23 cellular contexts compared by ENCODE assay signal in the genomic region with DNA sequence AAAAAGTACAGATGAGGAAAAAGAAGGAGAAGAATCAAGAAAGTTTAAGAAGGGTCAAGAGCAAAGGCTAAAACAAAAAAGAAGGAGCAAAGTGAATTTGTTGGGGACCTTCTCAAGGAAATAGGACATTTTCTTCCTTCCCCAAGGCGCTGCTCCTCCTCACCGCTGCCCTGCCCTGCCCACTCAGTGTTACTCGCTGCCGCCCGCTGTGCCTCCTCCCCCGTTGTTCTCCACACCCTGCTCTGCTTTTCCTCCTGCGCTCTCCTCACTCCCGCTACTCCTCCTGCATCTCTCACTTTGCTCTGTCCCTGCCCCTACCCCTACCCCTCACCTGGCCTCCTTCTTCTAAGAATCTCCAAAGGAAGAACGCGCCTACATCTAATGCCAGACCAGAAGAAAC. TPM values are rescaled to one million over a fixed set of nuclear protein-coding genes. Genes with fewer than 3 reads are reported as not detected.
DNase-seq lines count a peak whose midpoint lies in the region; ATAC-seq lines count a peak whose summit lies in the region.
"Had no signal": no experiment of that assay in that cellular context is flagged by ENCODE, and none has a peak within 500 bp of the region (broad histone marks: within the 10 kb centered on the region; RNA-seq: fewer than 3 reads in every experiment).

No MANE protein-coding gene starts in this region.

- peaks cover 23 to 86% of the 10 kb centered on the region in 2 donors for H3K36me3 ChIP-seq in neuronal stem cell (replicated peaks in 1 of 2; ENCODE audit: control insufficient read depth in 2 of 2, insufficient read depth in 2 of 2, low read length in 2 of 2)

- peak overlapping the region; percentile 33 for H3K27ac Mint-ChIP-seq in activated naive CD4-positive, alpha-beta T cell treated with anti-CD3 and anti-CD28 coated beads, Interleukin-2, amount 10 ng/mL, durations not matched to agents 7 days and 5 days
- peak overlapping the region; percentile 69 for H3K27ac Mint-ChIP-seq in T-helper 17 cell
- peak overlapping the region; percentile 39 for H3K27ac Mint-ChIP-seq in stimulated activated naive B cell treated with anti-CD40 and anti-IgM and Interleukin-4, amounts not matched to agents 10 μg/mL and 1 μg/mL and 100 μg/mL, for 72 hours
- H3K27ac Mint-ChIP-seq: CD4-positive, alpha-beta T cell had no signal

- H3K27me3 ChIP-seq in neuronal stem cell (ENCODE audit: control insufficient read depth in 3 of 3, insufficient read depth in 3 of 3, low read depth in 1 of 3, low read length in 3 of 3), result no peaks in the 10 kb centered on the region
- H3K27me3 ChIP-seq: BE2C; BLaER1 treated with 17β-estradiol and CSF1 and Interleukin-3, amounts not matched to agents 10 nM and 100 nM had no signal

- CTCF ChIA-PET in activated naive CD4-positive, alpha-beta T cell treated with anti-CD3 and anti-CD28 coated beads, Interleukin-2, amount 10 ng/mL, durations not matched to agents 7 days and 5 days (lab: Charles Lee), result no interaction called here

- no peak overlapping the region for H3K27ac ChIP-seq in neuronal stem cell (replicated peaks; ENCODE audit: low read length)
- H3K27ac ChIP-seq: A549; BLaER1 treated with 17β-estradiol and CSF1 and Interleukin-3, amounts not matched to agents 10 nM and 100 nM; GM23248 had no signal

- H3K4me3 ChIP-seq in neuronal stem cell (ENCODE audit: low read length in 2 of 2), result no peak overlapping the region
- H3K4me3 ChIP-seq: A549; BLaER1 treated with 17β-estradiol and CSF1 and Interleukin-3, amounts not matched to agents 10 nM and 100 nM; GM12878; GM23248; HAP-1 had no signal

- no peak overlapping the region for H3K9ac ChIP-seq in neuronal stem cell (ENCODE audit: low read depth, low read length, poor library complexity)
- H3K9ac ChIP-seq: BLaER1 treated with 17β-estradiol and CSF1 and Interleukin-3, amounts not matched to agents 10 nM and 100 nM; GM23248 had no signal

- H3K27me3 Mint-ChIP-seq in activated naive CD4-positive, alpha-beta T cell treated with anti-CD3 and anti-CD28 coated beads, Interleukin-2, amount 10 ng/mL, durations not matched to agents 7 days and 5 days, result no peaks in the 10 kb centered on the region
- H3K27me3 Mint-ChIP-seq in T-helper 17 cell, result no peaks in the 10 kb centered on the region
- no peaks in the 10 kb centered on the region for H3K27me3 Mint-ChIP-seq in stimulated activated naive B cell treated with anti-CD40 and anti-IgM and Interleukin-4, amounts not matched to agents 10 μg/mL and 1 μg/mL and 100 μg/mL, for 72 hours
- H3K27me3 Mint-ChIP-seq: CD4-positive, alpha-beta T cell had no signal

- DNase-seq in activated naive CD4-positive, alpha-beta T cell treated with anti-CD3 and anti-CD28 coated beads, Interleukin-2, amount 10 ng/mL, durations not matched to agents 7 days and 5 days, result no peak
- DNase-seq in activated naive CD4-positive, alpha-beta T cell treated with anti-CD3 and anti-CD28 coated beads, Interleukin-2, amount 50 U/mL, for 16 hours, result no peak
- DNase-seq in T-helper 17 cell (no peak), neuronal stem cell (ENCODE audit: low spot score) (no peak), GOT3 (lab: John Stamatoyannopoulos, UW) (no peak), DMS79 treated with DMSO at 0.1 percent for 48 hours (lab: John Stamatoyannopoulos, UW) (no peak)
- no peak for DNase-seq in stimulated activated naive B cell treated with anti-CD40 and anti-IgM and Interleukin-4, amounts not matched to agents 10 μg/mL and 1 μg/mL and 100 μg/mL, for 72 hours
- DNase-seq: 8988T; ACHN; AML-193; BE2C; Calu3; CD4-positive, alpha-beta T cell; COR-L47; EL; GDM1; GM23248 had no signal

- H3K18ac ChIP-seq in neuronal stem cell (ENCODE audit: low read length), result no peak overlapping the region

- no peak for ATAC-seq in T-helper 17 cell
- ATAC-seq in stimulated activated naive B cell treated with anti-CD40 and anti-IgM and Interleukin-4, amounts not matched to agents 10 μg/mL and 1 μg/mL and 100 μg/mL, for 72 hours (replicated peaks), result no peak
- no peak for ATAC-seq in GM18909 (IDR thresholded peaks at IDR 0.05; ENCODE audit: poor library complexity, unreplicated experiment)
- ATAC-seq: A549, GM12878 had no signal

- no peaks in the 10 kb centered on the region for H3K79me1 ChIP-seq in neuronal stem cell (ENCODE audit: low read depth, low read length)

- no peak overlapping the region for H4K8ac ChIP-seq in neuronal stem cell (ENCODE audit: low read depth, low read length)

- no peak overlapping the region for H3K4me2 ChIP-seq in neuronal stem cell (ENCODE audit: insufficient read depth, low read length, poor library complexity, severe bottlenecking)
- H3K4me2 ChIP-seq: A549; BLaER1 treated with 17β-estradiol and CSF1 and Interleukin-3, amounts not matched to agents 10 nM and 100 nM had no signal

- no CpG with 5 or more reads among the region's 10 CpGs for WGBS in neuronal stem cell (ENCODE audit: extremely low coverage in 2 of 2, insufficient read length in 2 of 2, insufficient replicate concordance in 1 of 2), 2 donors

- peaks cover 30% of the 10 kb centered on the region for H3K36me3 Mint-ChIP-seq in activated naive CD4-positive, alpha-beta T cell treated with anti-CD3 and anti-CD28 coated beads, Interleukin-2, amount 10 ng/mL, durations not matched to agents 7 days and 5 days
- peaks cover 16% of the 10 kb centered on the region for H3K36me3 Mint-ChIP-seq in T-helper 17 cell (ENCODE audit: low read depth)
- peaks cover 46 to 59% of the 10 kb centered on the region in 2 donors for H3K36me3 Mint-ChIP-seq in stimulated activated naive B cell treated with anti-CD40 and anti-IgM and Interleukin-4, amounts not matched to agents 10 μg/mL and 1 μg/mL and 100 μg/mL, for 72 hours

- no peak overlapping the region for H2BK15ac ChIP-seq in neuronal stem cell (ENCODE audit: low read length)

- H2BK12ac ChIP-seq in neuronal stem cell (ENCODE audit: low read length), result no peak overlapping the region

- no peaks in the 10 kb centered on the region for H3K4me1 Mint-ChIP-seq in activated naive CD4-positive, alpha-beta T cell treated with anti-CD3 and anti-CD28 coated beads, Interleukin-2, amount 10 ng/mL, durations not matched to agents 7 days and 5 days
- H3K4me1 Mint-ChIP-seq in T-helper 17 cell, result peaks cover 2% of the 10 kb centered on the region
- no peaks in the 10 kb centered on the region for H3K4me1 Mint-ChIP-seq in stimulated activated naive B cell treated with anti-CD40 and anti-IgM and Interleukin-4, amounts not matched to agents 10 μg/mL and 1 μg/mL and 100 μg/mL, for 72 hours

- no peak overlapping the region for H2AFZ ChIP-seq in neuronal stem cell (ENCODE audit: low read length)
- H2AFZ ChIP-seq: GM23248 had no signal

- H3K4me1 ChIP-seq in neuronal stem cell (ENCODE audit: control insufficient read depth in 2 of 2, insufficient read depth in 1 of 2, low read depth in 1 of 2, low read length in 2 of 2), result no peaks in the 10 kb centered on the region
- H3K4me1 ChIP-seq: BE2C, HAP-1 had no signal

- no peak overlapping the region for H3K4ac ChIP-seq in neuronal stem cell (ENCODE audit: low read length)

- no peak overlapping the region for H3K14ac ChIP-seq in neuronal stem cell (ENCODE audit: low read length)

- H3K9me3 ChIP-seq in T-helper 17 cell (ENCODE audit: control insufficient read depth, low read length, poor library complexity, severe bottlenecking) (no peaks in the 10 kb centered on the region), neuronal stem cell (replicated peaks in 1 of 2; ENCODE audit: control insufficient read depth in 2 of 2, insufficient read depth in 1 of 2, low read depth in 1 of 2, low read length in 2 of 2) (no peaks in the 10 kb centered on the region)
- H3K9me3 ChIP-seq: A549; BE2C; BLaER1 treated with 17β-estradiol and CSF1 and Interleukin-3, amounts not matched to agents 10 nM and 100 nM; HAP-1 had no signal

- no peak overlapping the region for H2AK5ac ChIP-seq in neuronal stem cell (ENCODE audit: low read depth, low read length)

- H3K4me3 Mint-ChIP-seq in activated naive CD4-positive, alpha-beta T cell treated with anti-CD3 and anti-CD28 coated beads, Interleukin-2, amount 10 ng/mL, durations not matched to agents 7 days and 5 days, result no peak overlapping the region
- no peak overlapping the region for H3K4me3 Mint-ChIP-seq in T-helper 17 cell
- no peak overlapping the region for H3K4me3 Mint-ChIP-seq in stimulated activated naive B cell treated with anti-CD40 and anti-IgM and Interleukin-4, amounts not matched to agents 10 μg/mL and 1 μg/mL and 100 μg/mL, for 72 hours
- H3K4me3 Mint-ChIP-seq: CD14-positive monocyte; CD4-positive, alpha-beta T cell had no signal

- H2BK5ac ChIP-seq in neuronal stem cell (ENCODE audit: low read length), result no peak overlapping the region

- H3K9me3 Mint-ChIP-seq in activated naive CD4-positive, alpha-beta T cell treated with anti-CD3 and anti-CD28 coated beads, Interleukin-2, amount 10 ng/mL, durations not matched to agents 7 days and 5 days, result no peaks in the 10 kb centered on the region
- no peaks in the 10 kb centered on the region for H3K9me3 Mint-ChIP-seq in stimulated activated naive B cell treated with anti-CD40 and anti-IgM and Interleukin-4, amounts not matched to agents 10 μg/mL and 1 μg/mL and 100 μg/mL, for 72 hours
- H3K9me3 Mint-ChIP-seq: CD4-positive, alpha-beta T cell had no signal

- H2BK120ac ChIP-seq in neuronal stem cell (ENCODE audit: low read depth, low read length), result no peak overlapping the region

- H4K91ac ChIP-seq in neuronal stem cell (ENCODE audit: low read depth, low read length, poor library complexity), result no peak overlapping the region

- H3K23ac ChIP-seq in neuronal stem cell (ENCODE audit: low read depth, low read length, poor library complexity), result peak overlapping the region; percentile 44

RNA-seq across cellular contexts. Expression of gene ID2, which starts 50.7 kb away (rescaled TPM):
- 100 to 1,000 TPM; 103 to 113 TPM for total RNA-seq in T-helper 17 cell
- 252 TPM for polyA plus RNA-seq in neuronal stem cell (2013, experiment 1 of 2)
- 263 TPM for polyA plus RNA-seq in neuronal stem cell (2013, experiment 2 of 2)
